ENCODE assay signal across 19 cellular contexts in the genomic region with DNA sequence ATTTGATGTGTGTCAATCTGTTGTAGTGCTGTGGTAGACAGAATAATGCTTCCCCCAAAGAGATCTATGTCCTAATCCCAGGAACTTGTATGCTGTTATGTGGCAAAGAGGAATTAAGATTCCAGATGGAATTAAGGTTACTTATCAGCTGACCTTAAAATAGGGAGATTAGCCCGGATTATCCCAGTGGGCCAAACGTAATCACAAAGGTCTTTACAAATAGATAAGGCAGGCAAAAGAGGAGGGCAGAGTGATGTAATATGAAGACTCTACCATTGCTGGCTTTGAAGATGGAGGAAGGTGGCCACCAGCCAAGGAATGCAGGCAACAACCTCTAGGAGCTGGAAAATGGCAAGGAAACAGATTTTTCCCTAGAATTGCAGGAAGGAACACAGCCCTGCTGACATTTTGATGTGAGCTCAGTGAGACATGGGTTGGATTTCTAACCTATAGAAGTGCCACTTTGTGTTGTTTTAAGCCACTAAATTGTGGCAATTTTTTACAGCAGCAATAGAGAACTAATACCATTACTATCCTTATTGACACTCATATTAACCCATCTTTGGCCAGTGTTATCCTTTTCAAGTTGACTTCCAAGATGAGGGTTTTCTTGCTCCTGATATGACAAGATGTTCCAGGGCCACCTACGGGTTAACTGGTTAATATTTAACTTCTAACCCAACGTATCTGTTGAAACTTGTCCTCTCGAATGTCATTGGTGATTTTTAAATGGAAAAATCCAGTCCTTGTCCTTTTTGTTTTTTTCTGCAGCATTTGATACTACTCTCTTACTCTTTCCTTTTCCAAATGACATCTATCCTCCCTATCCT.
"Had no signal": no experiment of that assay in that cellular context is flagged by ENCODE, and none has a peak within 500 bp of the region (broad histone marks: within the 10 kb centered on the region; RNA-seq: fewer than 3 reads in every experiment).

No MANE protein-coding gene starts in this region.

- H3K27ac Mint-ChIP-seq: activated CD8-positive, alpha-beta T cell treated with anti-CD3 and anti-CD28 coated beads, Interleukin-2, amount 10 ng/mL, durations not matched to agents 7 days and 5 days; activated naive CD8-positive, alpha-beta T cell treated with anti-CD3 and anti-CD28 coated beads, Interleukin-2, amount 10 ng/mL, durations not matched to agents 7 days and 5 days; activated T-cell treated with anti-CD3 and anti-CD28 coated beads, Interleukin-2, amount 50 U/mL, for 24 hours; activated T-helper 2 cell treated with anti-CD3 and anti-CD28 coated beads, Interferon-gamma antibody, Interleukin-2, Interleukin-4, amounts not matched to agents 10 μg/mL and 5 μg/mL and 100 μg/mL, durations not matched to agents 14 hours and 24 hours and 36 hours; naive thymus-derived CD8-positive, alpha-beta T cell; stimulated activated naive B cell treated with anti-CD40 and anti-IgM and Interleukin-4, amounts not matched to agents 10 μg/mL and 1 μg/mL and 100 μg/mL, for 72 hours had no signal

- H3K79me2 ChIP-seq: parathyroid adenoma had no signal

- H3K27ac ChIP-seq: body of pancreas, dorsolateral prefrontal cortex, gastroesophageal sphincter, neutrophil, parathyroid adenoma, spleen, upper lobe of right lung had no signal

- H3K36me3 Mint-ChIP-seq: activated naive CD8-positive, alpha-beta T cell treated with anti-CD3 and anti-CD28 coated beads, Interleukin-2, amount 10 ng/mL, durations not matched to agents 7 days and 5 days; naive thymus-derived CD8-positive, alpha-beta T cell; stimulated activated naive B cell treated with anti-CD40 and anti-IgM and Interleukin-4, amounts not matched to agents 10 μg/mL and 1 μg/mL and 100 μg/mL, for 72 hours had no signal

- H3K9ac ChIP-seq: parathyroid adenoma had no signal

- H3K4me3 ChIP-seq: body of pancreas, dorsolateral prefrontal cortex, gastroesophageal sphincter, spleen, upper lobe of right lung had no signal

- H3K4me3 Mint-ChIP-seq: activated CD8-positive, alpha-beta T cell treated with anti-CD3 and anti-CD28 coated beads, Interleukin-2, amount 10 ng/mL, durations not matched to agents 7 days and 5 days; activated naive CD8-positive, alpha-beta T cell treated with anti-CD3 and anti-CD28 coated beads, Interleukin-2, amount 10 ng/mL, durations not matched to agents 7 days and 5 days; activated T-cell treated with anti-CD3 and anti-CD28 coated beads, Interleukin-2, amount 50 U/mL, for 24 hours; naive thymus-derived CD8-positive, alpha-beta T cell; stimulated activated naive B cell treated with anti-CD40 and anti-IgM and Interleukin-4, amounts not matched to agents 10 μg/mL and 1 μg/mL and 100 μg/mL, for 72 hours had no signal

- DNase-seq: activated CD4-positive, alpha-beta T cell treated with anti-CD3 and anti-CD28 coated beads for 48 hours; activated CD4-positive, CD25-positive, alpha-beta regulatory T cell; activated CD8-positive, alpha-beta T cell treated with anti-CD3 and anti-CD28 coated beads, Interleukin-2, amount 10 ng/mL, durations not matched to agents 7 days and 5 days; activated naive CD4-positive, alpha-beta T cell treated with Interleukin-2 at 50 U/mL for 16 hours; activated naive CD8-positive, alpha-beta T cell treated with anti-CD3 and anti-CD28 coated beads, Interleukin-2, amount 10 ng/mL, durations not matched to agents 7 days and 5 days; activated T-cell treated with anti-CD3 and anti-CD28 coated beads, Interleukin-2, amount 50 U/mL, for 24 hours; body of pancreas; caudate nucleus; dorsolateral prefrontal cortex; erythroblast; naive thymus-derived CD8-positive, alpha-beta T cell; spleen; stimulated activated naive B cell treated with anti-CD40 and anti-IgM and Interleukin-4, amounts not matched to agents 10 μg/mL and 1 μg/mL and 100 μg/mL, for 72 hours; T-helper 9 cell; upper lobe of right lung had no signal

- H3K27me3 Mint-ChIP-seq: activated T-cell treated with anti-CD3 and anti-CD28 coated beads, Interleukin-2, amount 50 U/mL, for 24 hours had no signal

- H3K36me3 ChIP-seq: gastroesophageal sphincter, neutrophil, spleen, upper lobe of right lung had no signal

- H3K9me3 Mint-ChIP-seq: activated naive CD8-positive, alpha-beta T cell treated with anti-CD3 and anti-CD28 coated beads, Interleukin-2, amount 10 ng/mL, durations not matched to agents 7 days and 5 days; activated T-cell treated with anti-CD3 and anti-CD28 coated beads, Interleukin-2, amount 50 U/mL, for 24 hours; activated T-helper 2 cell treated with anti-CD3 and anti-CD28 coated beads, Interferon-gamma antibody, Interleukin-2, Interleukin-4, amounts not matched to agents 10 μg/mL and 5 μg/mL and 100 μg/mL, durations not matched to agents 14 hours and 24 hours and 36 hours; naive thymus-derived CD8-positive, alpha-beta T cell; stimulated activated naive B cell treated with anti-CD40 and anti-IgM and Interleukin-4, amounts not matched to agents 10 μg/mL and 1 μg/mL and 100 μg/mL, for 72 hours had no signal

- H3K9me3 ChIP-seq: body of pancreas, gastroesophageal sphincter, neutrophil, spleen, upper lobe of right lung had no signal

- H3K4me1 ChIP-seq: parathyroid adenoma, upper lobe of right lung had no signal

- ATAC-seq: activated CD8-positive, alpha-beta T cell treated with anti-CD3 and anti-CD28 coated beads, Interleukin-2, amount 10 ng/mL, durations not matched to agents 7 days and 5 days; body of pancreas; gastroesophageal sphincter; naive thymus-derived CD8-positive, alpha-beta T cell; stimulated activated naive B cell treated with anti-CD40 and anti-IgM and Interleukin-4, amounts not matched to agents 10 μg/mL and 1 μg/mL and 100 μg/mL, for 72 hours; upper lobe of right lung had no signal

- H3K27me3 ChIP-seq: body of pancreas, dorsolateral prefrontal cortex, gastroesophageal sphincter, spleen, upper lobe of right lung had no signal
